2 cellular contexts compared by ENCODE assay signal in the genomic region with DNA sequence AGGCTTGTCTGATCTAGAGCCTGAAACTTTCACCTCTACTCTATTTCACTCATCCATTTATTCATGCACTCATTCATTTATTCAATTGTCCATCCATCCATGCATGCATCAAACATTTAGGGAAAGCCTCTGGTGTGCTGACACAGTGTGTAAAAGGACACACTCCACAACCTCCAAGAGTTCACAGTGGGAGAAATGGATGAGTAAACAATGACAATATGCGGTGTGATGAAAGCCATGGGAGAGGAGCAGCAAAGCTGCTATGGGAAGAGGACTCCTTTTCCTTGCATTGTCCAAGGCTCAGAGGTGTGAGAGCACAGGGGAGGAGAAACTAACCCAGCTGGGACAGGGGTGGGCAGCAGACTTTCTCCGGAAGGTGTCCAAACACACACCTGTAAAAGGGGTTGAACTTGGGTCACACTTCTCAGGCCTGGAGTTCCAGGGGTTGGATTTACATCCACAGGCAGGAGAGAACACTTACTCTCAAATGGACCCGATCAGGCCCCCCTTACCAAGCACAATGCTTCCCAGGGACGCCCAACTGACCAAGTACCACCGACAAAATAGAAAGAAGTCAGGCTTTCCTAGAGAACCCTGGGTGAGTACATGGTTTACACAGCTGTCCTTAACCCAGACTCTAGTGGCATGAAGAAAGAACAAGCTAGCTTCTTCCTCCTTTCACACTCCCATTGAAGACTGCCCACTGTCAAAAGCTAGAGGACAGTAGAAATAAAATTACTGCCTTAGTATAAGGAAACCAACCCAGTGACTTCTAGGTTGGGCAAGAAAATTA.
TF ChIP-seq lines count a peak whose summit lies in the region.

No MANE protein-coding gene starts in this region.

TF ChIP-seq in SK-N-SH, 30 proteins besides CTCF, POLR2A, EP300 and RAD21:
- TF ChIP-seq SMC3 (IDR thresholded peaks at IDR 0.05; ENCODE audit: low read depth, low read length) (no peak), FOSL2 (IDR thresholded peaks at IDR 0.05; ENCODE audit: borderline replicate concordance, low read depth) (no peak), RXRA (IDR thresholded peaks at IDR 0.05; ENCODE audit: borderline replicate concordance, low read depth) (no peak), FOXJ3 (CRISPR knock-in tag; IDR thresholded peaks at IDR 0.05) (no peak), TAF1 (IDR thresholded peaks at IDR 0.05; ENCODE audit: borderline replicate concordance, low read depth, low read length) (no peak), NFIC (IDR thresholded peaks at IDR 0.05; ENCODE audit: borderline replicate concordance) (no peak), GABPA (IDR thresholded peaks at IDR 0.05; ENCODE audit: low read depth) (no peak), POLR2AphosphoS5 (IDR thresholded peaks at IDR 0.05; ENCODE audit: low read depth, low read length) (no peak), GATA2 (CRISPR knock-in tag; IDR thresholded peaks at IDR 0.05) (no peak), JUND (IDR thresholded peaks at IDR 0.05) (no peak), TEAD4 (IDR thresholded peaks at IDR 0.05; ENCODE audit: borderline replicate concordance, insufficient read depth) (no peak), TCF12 (IDR thresholded peaks at IDR 0.05) (no peak)
- TF ChIP-seq, protein P1, sequence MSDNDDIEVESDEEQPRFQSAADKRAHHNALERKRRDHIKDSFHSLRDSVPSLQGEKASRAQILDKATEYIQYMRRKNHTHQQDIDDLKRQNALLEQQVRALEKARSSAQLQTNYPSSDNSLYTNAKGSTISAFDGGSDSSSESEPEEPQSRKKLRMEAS (IDR thresholded peaks at IDR 0.05; ENCODE audit: low read depth), result no peak
- TF ChIP-seq, protein P2, sequence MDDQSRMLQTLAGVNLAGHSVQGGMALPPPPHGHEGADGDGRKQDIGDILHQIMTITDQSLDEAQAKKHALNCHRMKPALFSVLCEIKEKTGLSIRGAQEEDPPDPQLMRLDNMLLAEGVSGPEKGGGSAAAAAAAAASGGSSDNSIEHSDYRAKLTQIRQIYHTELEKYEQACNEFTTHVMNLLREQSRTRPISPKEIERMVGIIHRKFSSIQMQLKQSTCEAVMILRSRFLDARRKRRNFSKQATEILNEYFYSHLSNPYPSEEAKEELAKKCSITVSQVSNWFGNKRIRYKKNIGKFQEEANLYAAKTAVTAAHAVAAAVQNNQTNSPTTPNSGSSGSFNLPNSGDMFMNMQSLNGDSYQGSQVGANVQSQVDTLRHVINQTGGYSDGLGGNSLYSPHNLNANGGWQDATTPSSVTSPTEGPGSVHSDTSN (IDR thresholded peaks at IDR 0.05), result no peak
- TF ChIP-seq, protein P3, sequence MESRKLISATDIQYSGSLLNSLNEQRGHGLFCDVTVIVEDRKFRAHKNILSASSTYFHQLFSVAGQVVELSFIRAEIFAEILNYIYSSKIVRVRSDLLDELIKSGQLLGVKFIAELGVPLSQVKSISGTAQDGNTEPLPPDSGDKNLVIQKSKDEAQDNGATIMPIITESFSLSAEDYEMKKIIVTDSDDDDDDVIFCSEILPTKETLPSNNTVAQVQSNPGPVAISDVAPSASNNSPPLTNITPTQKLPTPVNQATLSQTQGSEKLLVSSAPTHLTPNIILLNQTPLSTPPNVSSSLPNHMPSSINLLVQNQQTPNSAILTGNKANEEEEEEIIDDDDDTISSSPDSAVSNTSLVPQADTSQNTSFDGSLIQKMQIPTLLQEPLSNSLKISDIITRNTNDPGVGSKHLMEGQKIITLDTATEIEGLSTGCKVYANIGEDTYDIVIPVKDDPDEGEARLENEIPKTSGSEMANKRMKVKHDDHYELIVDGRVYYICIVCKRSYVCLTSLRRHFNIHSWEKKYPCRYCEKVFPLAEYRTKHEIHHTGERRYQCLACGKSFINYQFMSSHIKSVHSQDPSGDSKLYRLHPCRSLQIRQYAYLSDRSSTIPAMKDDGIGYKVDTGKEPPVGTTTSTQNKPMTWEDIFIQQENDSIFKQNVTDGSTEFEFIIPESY (IDR thresholded peaks at IDR 0.05; ENCODE audit: borderline replicate concordance, low read depth), result no peak
- TF ChIP-seq, protein P4, sequence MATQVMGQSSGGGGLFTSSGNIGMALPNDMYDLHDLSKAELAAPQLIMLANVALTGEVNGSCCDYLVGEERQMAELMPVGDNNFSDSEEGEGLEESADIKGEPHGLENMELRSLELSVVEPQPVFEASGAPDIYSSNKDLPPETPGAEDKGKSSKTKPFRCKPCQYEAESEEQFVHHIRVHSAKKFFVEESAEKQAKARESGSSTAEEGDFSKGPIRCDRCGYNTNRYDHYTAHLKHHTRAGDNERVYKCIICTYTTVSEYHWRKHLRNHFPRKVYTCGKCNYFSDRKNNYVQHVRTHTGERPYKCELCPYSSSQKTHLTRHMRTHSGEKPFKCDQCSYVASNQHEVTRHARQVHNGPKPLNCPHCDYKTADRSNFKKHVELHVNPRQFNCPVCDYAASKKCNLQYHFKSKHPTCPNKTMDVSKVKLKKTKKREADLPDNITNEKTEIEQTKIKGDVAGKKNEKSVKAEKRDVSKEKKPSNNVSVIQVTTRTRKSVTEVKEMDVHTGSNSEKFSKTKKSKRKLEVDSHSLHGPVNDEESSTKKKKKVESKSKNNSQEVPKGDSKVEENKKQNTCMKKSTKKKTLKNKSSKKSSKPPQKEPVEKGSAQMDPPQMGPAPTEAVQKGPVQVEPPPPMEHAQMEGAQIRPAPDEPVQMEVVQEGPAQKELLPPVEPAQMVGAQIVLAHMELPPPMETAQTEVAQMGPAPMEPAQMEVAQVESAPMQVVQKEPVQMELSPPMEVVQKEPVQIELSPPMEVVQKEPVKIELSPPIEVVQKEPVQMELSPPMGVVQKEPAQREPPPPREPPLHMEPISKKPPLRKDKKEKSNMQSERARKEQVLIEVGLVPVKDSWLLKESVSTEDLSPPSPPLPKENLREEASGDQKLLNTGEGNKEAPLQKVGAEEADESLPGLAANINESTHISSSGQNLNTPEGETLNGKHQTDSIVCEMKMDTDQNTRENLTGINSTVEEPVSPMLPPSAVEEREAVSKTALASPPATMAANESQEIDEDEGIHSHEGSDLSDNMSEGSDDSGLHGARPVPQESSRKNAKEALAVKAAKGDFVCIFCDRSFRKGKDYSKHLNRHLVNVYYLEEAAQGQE (IDR thresholded peaks at IDR 0.05; ENCODE audit: low read depth, low read length), result no peak

TF ChIP-seq in SK-N-SH treated with all-trans-retinoic acid at 6 μM for 48 hours, 23 proteins besides CTCF, POLR2A, EP300 and RAD21:
- TF ChIP-seq RARB (CRISPR knock-in tag; IDR thresholded peaks at IDR 0.05), result no peak
- no peak for TF ChIP-seq OSR1 (CRISPR knock-in tag; IDR thresholded peaks at IDR 0.05)
- TF ChIP-seq ZC3H10 (CRISPR knock-in tag; IDR thresholded peaks at IDR 0.05), result no peak
- TF ChIP-seq ZNF8 (CRISPR knock-in tag; IDR thresholded peaks at IDR 0.05), result no peak
- no peak for TF ChIP-seq ZFP3 (CRISPR knock-in tag; IDR thresholded peaks at IDR 0.05)
- TF ChIP-seq, protein P5, sequence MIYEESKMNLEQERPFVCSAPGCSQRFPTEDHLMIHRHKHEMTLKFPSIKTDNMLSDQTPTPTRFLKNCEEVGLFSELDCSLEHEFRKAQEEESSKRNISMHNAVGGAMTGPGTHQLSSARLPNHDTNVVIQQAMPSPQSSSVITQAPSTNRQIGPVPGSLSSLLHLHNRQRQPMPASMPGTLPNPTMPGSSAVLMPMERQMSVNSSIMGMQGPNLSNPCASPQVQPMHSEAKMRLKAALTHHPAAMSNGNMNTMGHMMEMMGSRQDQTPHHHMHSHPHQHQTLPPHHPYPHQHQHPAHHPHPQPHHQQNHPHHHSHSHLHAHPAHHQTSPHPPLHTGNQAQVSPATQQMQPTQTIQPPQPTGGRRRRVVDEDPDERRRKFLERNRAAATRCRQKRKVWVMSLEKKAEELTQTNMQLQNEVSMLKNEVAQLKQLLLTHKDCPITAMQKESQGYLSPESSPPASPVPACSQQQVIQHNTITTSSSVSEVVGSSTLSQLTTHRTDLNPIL (CRISPR knock-in tag; IDR thresholded peaks at IDR 0.05; ENCODE audit: low read depth), result no peak
- TF ChIP-seq ZNF70 (CRISPR knock-in tag; IDR thresholded peaks at IDR 0.05), result no peak
- TF ChIP-seq ISL1 (CRISPR knock-in tag; IDR thresholded peaks at IDR 0.05), result no peak
- TF ChIP-seq PPARA (CRISPR knock-in tag; IDR thresholded peaks at IDR 0.05; ENCODE audit: borderline replicate concordance), result no peak
- TF ChIP-seq ESRRG (CRISPR knock-in tag; IDR thresholded peaks at IDR 0.05), result no peak
- TF ChIP-seq, protein P6, sequence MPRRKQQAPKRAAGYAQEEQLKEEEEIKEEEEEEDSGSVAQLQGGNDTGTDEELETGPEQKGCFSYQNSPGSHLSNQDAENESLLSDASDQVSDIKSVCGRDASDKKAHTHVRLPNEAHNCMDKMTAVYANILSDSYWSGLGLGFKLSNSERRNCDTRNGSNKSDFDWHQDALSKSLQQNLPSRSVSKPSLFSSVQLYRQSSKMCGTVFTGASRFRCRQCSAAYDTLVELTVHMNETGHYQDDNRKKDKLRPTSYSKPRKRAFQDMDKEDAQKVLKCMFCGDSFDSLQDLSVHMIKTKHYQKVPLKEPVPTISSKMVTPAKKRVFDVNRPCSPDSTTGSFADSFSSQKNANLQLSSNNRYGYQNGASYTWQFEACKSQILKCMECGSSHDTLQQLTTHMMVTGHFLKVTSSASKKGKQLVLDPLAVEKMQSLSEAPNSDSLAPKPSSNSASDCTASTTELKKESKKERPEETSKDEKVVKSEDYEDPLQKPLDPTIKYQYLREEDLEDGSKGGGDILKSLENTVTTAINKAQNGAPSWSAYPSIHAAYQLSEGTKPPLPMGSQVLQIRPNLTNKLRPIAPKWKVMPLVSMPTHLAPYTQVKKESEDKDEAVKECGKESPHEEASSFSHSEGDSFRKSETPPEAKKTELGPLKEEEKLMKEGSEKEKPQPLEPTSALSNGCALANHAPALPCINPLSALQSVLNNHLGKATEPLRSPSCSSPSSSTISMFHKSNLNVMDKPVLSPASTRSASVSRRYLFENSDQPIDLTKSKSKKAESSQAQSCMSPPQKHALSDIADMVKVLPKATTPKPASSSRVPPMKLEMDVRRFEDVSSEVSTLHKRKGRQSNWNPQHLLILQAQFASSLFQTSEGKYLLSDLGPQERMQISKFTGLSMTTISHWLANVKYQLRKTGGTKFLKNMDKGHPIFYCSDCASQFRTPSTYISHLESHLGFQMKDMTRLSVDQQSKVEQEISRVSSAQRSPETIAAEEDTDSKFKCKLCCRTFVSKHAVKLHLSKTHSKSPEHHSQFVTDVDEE (CRISPR knock-in tag; IDR thresholded peaks at IDR 0.05), result no peak
